Comparison of ENCODE assay signal across 1 cellular context in the genomic region with DNA sequence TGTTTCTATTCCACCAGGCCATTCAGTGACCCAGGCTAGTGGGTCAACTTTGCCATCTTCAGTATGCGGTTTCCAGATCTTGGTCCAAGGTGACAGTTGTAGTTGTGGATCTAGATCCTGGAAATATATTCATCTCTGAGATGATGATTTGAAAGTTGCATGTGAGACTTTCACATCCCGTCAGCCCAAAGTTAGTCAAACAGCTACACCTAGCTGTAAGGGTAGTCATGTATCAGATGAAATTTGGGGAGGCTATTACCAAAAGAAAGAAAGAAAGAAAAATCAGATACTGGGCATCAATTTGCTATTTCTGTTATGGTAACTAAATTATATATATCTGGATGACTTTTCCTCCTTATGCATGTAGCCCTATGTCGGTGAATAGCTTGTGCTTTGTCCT.
TF ChIP-seq lines count a peak whose summit lies in the region.

No MANE protein-coding gene starts in this region.

TF ChIP-seq in GM12878, 131 proteins besides CTCF, POLR2A, EP300 and RAD21 (continued from another document):
- TF ChIP-seq, protein P1, sequence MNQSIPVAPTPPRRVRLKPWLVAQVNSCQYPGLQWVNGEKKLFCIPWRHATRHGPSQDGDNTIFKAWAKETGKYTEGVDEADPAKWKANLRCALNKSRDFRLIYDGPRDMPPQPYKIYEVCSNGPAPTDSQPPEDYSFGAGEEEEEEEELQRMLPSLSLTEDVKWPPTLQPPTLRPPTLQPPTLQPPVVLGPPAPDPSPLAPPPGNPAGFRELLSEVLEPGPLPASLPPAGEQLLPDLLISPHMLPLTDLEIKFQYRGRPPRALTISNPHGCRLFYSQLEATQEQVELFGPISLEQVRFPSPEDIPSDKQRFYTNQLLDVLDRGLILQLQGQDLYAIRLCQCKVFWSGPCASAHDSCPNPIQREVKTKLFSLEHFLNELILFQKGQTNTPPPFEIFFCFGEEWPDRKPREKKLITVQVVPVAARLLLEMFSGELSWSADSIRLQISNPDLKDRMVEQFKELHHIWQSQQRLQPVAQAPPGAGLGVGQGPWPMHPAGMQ (IDR thresholded peaks at IDR 0.05; ENCODE audit: borderline replicate concordance): no peak
- TF ChIP-seq CEBPB (IDR thresholded peaks at IDR 0.05; ENCODE audit: borderline replicate concordance in 1 of 2, low read depth in 2 of 2, low read length in 2 of 2): no peak
- no peak for TF ChIP-seq HCFC1 (IDR thresholded peaks at IDR 0.05; ENCODE audit: low read length)
- TF ChIP-seq TCF12 (IDR thresholded peaks at IDR 0.05; ENCODE audit: low read depth, low read length): no peak
- no peak for TF ChIP-seq ZBTB11 (CRISPR knock-in tag; IDR thresholded peaks at IDR 0.05)
